ENCODE assay signal across 17 cellular contexts in genomic region chr17:14086189-14086588, GRCh38. TPM values are rescaled to one million over a fixed set of nuclear protein-coding genes. Genes with fewer than 3 reads are reported as not detected.
DNase-seq lines count a peak whose midpoint lies in the region; ATAC-seq, FAIRE-seq and TF ChIP-seq lines count a peak whose summit lies in the region.
"Had no signal": no experiment of that assay in that cellular context is flagged by ENCODE, and none has a peak within 500 bp of the region (broad histone marks: within the 10 kb centered on the region; RNA-seq: fewer than 3 reads in every experiment).

No MANE protein-coding gene starts in this region.

- 21 to 65% (median 43%) methylated on average over 2 of the region's 2 CpGs for WGBS in small intestine, 3 donors

- H3K9me3 ChIP-seq in kidney (ENCODE audit: control insufficient read depth in 1 of 2, low read length in 2 of 2): no peaks in the 10 kb centered on the region
- H3K9me3 ChIP-seq in small intestine (ENCODE audit: control insufficient read depth, low read depth): no peaks in the 10 kb centered on the region
- no peaks in the 10 kb centered on the region for H3K9me3 ChIP-seq in CD4-positive, alpha-beta T cell (ENCODE audit: control insufficient read depth, low read length)
- H3K9me3 ChIP-seq: A549, Caco-2 had no signal

- H3K4me3 Mint-ChIP-seq in CD4-positive, alpha-beta T cell: no peak overlapping the region
- H3K4me3 Mint-ChIP-seq: CD14-positive monocyte; CD8-positive, alpha-beta memory T cell; HFFc6 had no signal

- H3K9ac ChIP-seq in kidney (ENCODE audit: low read length in 2 of 2): no peak overlapping the region

- no peaks in the 10 kb centered on the region for H3K27me3 Mint-ChIP-seq in CD4-positive, alpha-beta T cell
- H3K27me3 Mint-ChIP-seq: CD8-positive, alpha-beta memory T cell had no signal

- peaks cover 51% of the 10 kb centered on the region for H3K4me1 Mint-ChIP-seq in CD4-positive, alpha-beta T cell (ENCODE audit: low read depth)
- H3K4me1 Mint-ChIP-seq: CD14-positive monocyte had no signal

- no peak for ATAC-seq in CD4-positive, alpha-beta T cell (ENCODE audit: poor library complexity)
- ATAC-seq: A549, K562 had no signal

- no peak overlapping the region for H3K27ac ChIP-seq in kidney (ENCODE audit: low read depth in 2 of 2, low read length in 2 of 2)
- no peak overlapping the region for H3K27ac ChIP-seq in small intestine (ENCODE audit: low read depth in 1 of 2, low read length in 1 of 2)
- H3K27ac ChIP-seq in CD4-positive, alpha-beta T cell (ENCODE audit: low read depth, low read length): no peak overlapping the region
- H3K27ac ChIP-seq: A549 had no signal

- no peak overlapping the region for H3K4me3 ChIP-seq in kidney (ENCODE audit: low read length in 2 of 2)
- H3K4me3 ChIP-seq in small intestine (ENCODE audit: low read depth in 1 of 2, low read length in 2 of 2): no peak overlapping the region
- H3K4me3 ChIP-seq: A549, K562 had no signal

- no peaks in the 10 kb centered on the region for H3K9me3 Mint-ChIP-seq in CD4-positive, alpha-beta T cell
- H3K9me3 Mint-ChIP-seq: CD14-positive monocyte; CD8-positive, alpha-beta memory T cell; HFFc6 had no signal

- no peaks in the 10 kb centered on the region for H3K27me3 ChIP-seq in small intestine (ENCODE audit: control insufficient read depth in 2 of 2, insufficient read depth in 2 of 2, low read length in 2 of 2)
- H3K27me3 ChIP-seq in CD4-positive, alpha-beta T cell (ENCODE audit: control insufficient read depth, insufficient read depth, low read length): no peaks in the 10 kb centered on the region

- FAIRE-seq in A204.1 (lab: Jason Lieb, UNC): peak; percentile 70
- peak; percentile 47 for FAIRE-seq in TTC549 (lab: Jason Lieb, UNC)
- FAIRE-seq in kidney (lab: Jason Lieb, UNC): peak; percentile 85
- peak; percentile 98 for FAIRE-seq in small intestine (lab: Jason Lieb, UNC)
- no peak for FAIRE-seq in GM12891 (lab: Jason Lieb, UNC)
- FAIRE-seq: HTR-8/SVneo, K562 had no signal

- H3K36me3 ChIP-seq in kidney (ENCODE audit: control insufficient read depth in 1 of 2, insufficient read depth in 2 of 2, low read length in 2 of 2): no peaks in the 10 kb centered on the region
- H3K36me3 ChIP-seq in small intestine (ENCODE audit: control insufficient read depth in 2 of 2, insufficient read depth in 2 of 2, low read length in 2 of 2): no peaks in the 10 kb centered on the region

- H3K4me1 ChIP-seq in kidney (ENCODE audit: control insufficient read depth in 1 of 2, insufficient read depth in 1 of 2, low read depth in 1 of 2, low read length in 2 of 2) (peaks cover 0 to 4% of the 10 kb centered on the region in 2 donors), small intestine (ENCODE audit: control insufficient read depth in 2 of 2, insufficient read depth in 1 of 2, low read depth in 1 of 2, low read length in 1 of 2) (peaks cover 2 to 10% of the 10 kb centered on the region in 2 donors)
- H3K4me1 ChIP-seq: A549, Caco-2 had no signal

- no peak for DNase-seq in kidney
- DNase-seq in small intestine: peak; percentile 53
- no peak for DNase-seq in GM12891 (ENCODE audit: insufficient read length, low spot score)
- no peak for DNase-seq in CD4-positive, alpha-beta T cell
- no peak for DNase-seq in HuH-7.5 (ENCODE audit: low spot score)
- DNase-seq: Caco-2; CD8-positive, alpha-beta memory T cell; DND-41; GF-D8; HCEC 1CT; HFFc6 had no signal

- POLR2A ChIA-PET in CD4-positive, alpha-beta T cell (lab: Charles Lee): no interaction called here

- intact Hi-C loops in kidney (cut with DNase I): no loop called here
- intact Hi-C loops in CD4-positive, alpha-beta T cell (cut with DNase I, micrococcal nuclease): no loop called here

- CTCF ChIA-PET in CD4-positive, alpha-beta T cell (lab: Charles Lee): interaction anchor here (1.1 kb wide), 1 partner anchor 216 kb away, joined by 3 read pairs; no protein-coding TSS in a partner anchor

- H3K36me3 Mint-ChIP-seq in CD4-positive, alpha-beta T cell (ENCODE audit: low read depth): peaks cover 49% of the 10 kb centered on the region

- TF ChIP-seq CTCF in kidney (IDR thresholded peaks at IDR 0.05; ENCODE audit: borderline replicate concordance, extremely low read depth, insufficient read depth): no peak
- no peak for TF ChIP-seq CTCF in CD4-positive, alpha-beta T cell (IDR thresholded peaks at IDR 0.05)

- no peak for TF ChIP-seq POLR2A in GM12891 (IDR thresholded peaks at IDR 0.05; ENCODE audit: low read depth, low read length)

- H3K27ac Mint-ChIP-seq in CD4-positive, alpha-beta T cell: no peak overlapping the region
- H3K27ac Mint-ChIP-seq: CD14-positive monocyte; CD8-positive, alpha-beta memory T cell; HFFc6 had no signal

TF ChIP-seq in GM12891, 5 proteins besides CTCF, POLR2A, EP300 and RAD21:
- TF ChIP-seq PAX5 (IDR thresholded peaks at IDR 0.05; ENCODE audit: insufficient read depth, low read length, severe bottlenecking): no peak
- no peak for TF ChIP-seq POLR2AphosphoS5 (IDR thresholded peaks at IDR 0.05; ENCODE audit: low read depth, low read length)
- TF ChIP-seq POU2F2 (IDR thresholded peaks at IDR 0.05; ENCODE audit: low read depth, low read length): no peak
- TF ChIP-seq SPI1 (IDR thresholded peaks at IDR 0.05; ENCODE audit: low read depth, low read length): no peak
- no peak for TF ChIP-seq TAF1 (IDR thresholded peaks at IDR 0.05; ENCODE audit: low read depth, low read length)

RNA-seq across cellular contexts. Expression of gene COX10, which starts 16.9 kb away (rescaled TPM):
- total RNA-seq in kidney: 18.0 TPM
- polyA plus RNA-seq in kidney (ENCODE audit: insufficient read depth, low read depth, low replicate concordance) (14.2 TPM), small intestine (10 to 100 TPM; 10.8 to 18.1 (median 14.5) TPM)
- 11.7 TPM for polyA plus RNA-seq in GM12891 (2012; ENCODE audit: low read depth, missing spikeins)
- 1 to 10 TPM; 9.1 to 9.9 TPM for total RNA-seq in CD4-positive, alpha-beta T cell
